Comparison of ENCODE assay signal across 11 cellular contexts in genomic region chr3:101942356-101942755, GRCh38.
DNase-seq lines count a peak whose midpoint lies in the region; ATAC-seq, FAIRE-seq and TF ChIP-seq lines count a peak whose summit lies in the region.
"Had no signal": no experiment of that assay in that cellular context is flagged by ENCODE, and none has a peak within 500 bp of the region (broad histone marks: within the 10 kb centered on the region; RNA-seq: fewer than 3 reads in every experiment).

No MANE protein-coding gene starts in this region.

- H3K36me3 Mint-ChIP-seq in natural killer cell treated with Interleukin-12 subunit alpha and Interleukin-12 subunit beta and Interleukin-15 and Interleukin-18, amount 100 ng/mL, for 72 hours, result no peaks in the 10 kb centered on the region
- H3K36me3 Mint-ChIP-seq in natural killer cell, result no peaks in the 10 kb centered on the region

- no peak for FAIRE-seq in pancreas (lab: Jason Lieb, UNC)

- H2AFZ ChIP-seq in PC-3 (ENCODE audit: low read length), result 0 out of 2 replicates have a peak overlapping the region, but pooled peaks have one; percentile 8

- no peaks in the 10 kb centered on the region for H3K27me3 ChIP-seq in PC-3 (ENCODE audit: low read length)
- no peaks in the 10 kb centered on the region for H3K27me3 ChIP-seq in upper lobe of right lung
- no peaks in the 10 kb centered on the region for H3K27me3 ChIP-seq in pancreas

- no peak for ATAC-seq in natural killer cell treated with Interleukin-12 subunit alpha and Interleukin-12 subunit beta and Interleukin-15 and Interleukin-18, amount 100 ng/mL, for 72 hours
- no peak for ATAC-seq in natural killer cell
- ATAC-seq in PC-3, result peak; percentile 10
- ATAC-seq in upper lobe of right lung, result peak; percentile 28
- ATAC-seq in pancreas, result no peak

- H3K36me3 ChIP-seq in PC-3 (ENCODE audit: low read depth, low read length) (no peaks in the 10 kb centered on the region), upper lobe of right lung (no peaks in the 10 kb centered on the region), pancreas (no peaks in the 10 kb centered on the region)

- no peaks in the 10 kb centered on the region for H3K9me3 ChIP-seq in PC-3 (ENCODE audit: low read length)
- no peaks in the 10 kb centered on the region for H3K9me3 ChIP-seq in upper lobe of right lung
- no peaks in the 10 kb centered on the region for H3K9me3 ChIP-seq in pancreas

- no peaks in the 10 kb centered on the region for H4K20me1 ChIP-seq in PC-3 (ENCODE audit: low read length)

- H3K4me3 Mint-ChIP-seq in natural killer cell treated with Interleukin-12 subunit alpha and Interleukin-12 subunit beta and Interleukin-15 and Interleukin-18, amount 100 ng/mL, for 72 hours, result peak overlapping the region; percentile 60
- no peak overlapping the region for H3K4me3 Mint-ChIP-seq in natural killer cell

- peak overlapping the region; percentile 79 for H3K27ac ChIP-seq in PC-3 (ENCODE audit: low read length)
- no peak overlapping the region for H3K27ac ChIP-seq in upper lobe of right lung
- H3K27ac ChIP-seq in pancreas, result no peak overlapping the region

- H3K4me3 ChIP-seq in PC-3 (ENCODE audit: low read length) (peak overlapping the region; percentile 1; the same call in 1 of the 2 replicates), upper lobe of right lung (no peak overlapping the region), pancreas (no peak overlapping the region)

- peaks cover 42% of the 10 kb centered on the region for H3K4me1 ChIP-seq in PC-3 (ENCODE audit: insufficient read depth, low read length)
- H3K4me1 ChIP-seq in upper lobe of right lung, result peaks cover 47% of the 10 kb centered on the region
- peaks cover 0 to 11% (median 6%) of the 10 kb centered on the region in 3 donors for H3K4me1 ChIP-seq in pancreas

- DNase-seq in natural killer cell treated with Interleukin-12 subunit alpha and Interleukin-12 subunit beta and Interleukin-15 and Interleukin-18, amount 100 ng/mL, for 72 hours (ENCODE audit: low spot score), result no peak
- DNase-seq in natural killer cell, result no peak
- DNase-seq in PC-3, result no peak
- peak; percentile 58 for DNase-seq in fibroblast of peridontal ligament (ENCODE audit: extremely low read depth)
- no peak for DNase-seq in upper lobe of right lung
- DNase-seq in RPMI8226, result no peak
- no peak for DNase-seq in pancreas
- no peak for DNase-seq in NCI-H1105 treated with DMSO at 0.1 percent for 48 hours (lab: John Stamatoyannopoulos, UW)
- DNase-seq: activated naive CD4-positive, alpha-beta T cell treated with Interleukin-2 at 50 U/mL for 16 hours; effector memory CD4-positive, alpha-beta T cell; stimulated activated CD4-positive, alpha-beta T cell treated with anti-CD3 and anti-CD28 coated beads, Interleukin-1b, Interleukin-23, amount 100 ng/mL, for 48 hours had no signal

- H3K4me2 ChIP-seq in PC-3 (ENCODE audit: low read length), result peak overlapping the region; percentile 42

- H3K4me1 Mint-ChIP-seq in natural killer cell treated with Interleukin-12 subunit alpha and Interleukin-12 subunit beta and Interleukin-15 and Interleukin-18, amount 100 ng/mL, for 72 hours (ENCODE audit: low read depth in 2 of 2), result peaks cover 7 to 12% of the 10 kb centered on the region in 2 donors
- H3K4me1 Mint-ChIP-seq in natural killer cell, result peaks cover 0 to under 1% of the 10 kb centered on the region in 2 donors

- no peaks in the 10 kb centered on the region for H3K9me2 ChIP-seq in PC-3 (replicated peaks; ENCODE audit: low read length)

- no peaks in the 10 kb centered on the region for H3K27me3 Mint-ChIP-seq in natural killer cell treated with Interleukin-12 subunit alpha and Interleukin-12 subunit beta and Interleukin-15 and Interleukin-18, amount 100 ng/mL, for 72 hours
- H3K27me3 Mint-ChIP-seq in natural killer cell (ENCODE audit: low read depth in 2 of 2), result no peaks in the 10 kb centered on the region

- H3F3A ChIP-seq in PC-3 (ENCODE audit: low read length, unreplicated experiment), result no peaks in the 10 kb centered on the region

- no peaks in the 10 kb centered on the region for H3K79me2 ChIP-seq in PC-3 (ENCODE audit: low read length)

- no peaks in the 10 kb centered on the region for H3K9me3 Mint-ChIP-seq in natural killer cell treated with Interleukin-12 subunit alpha and Interleukin-12 subunit beta and Interleukin-15 and Interleukin-18, amount 100 ng/mL, for 72 hours
- H3K9me3 Mint-ChIP-seq in natural killer cell, result no peaks in the 10 kb centered on the region

- 13 to 71% methylated on average over 2 of the region's 2 CpGs for WGBS in pancreas, 2 donors

- POLR2A ChIA-PET in PC-3 (lab: Charles Lee; ENCODE audit: unreplicated experiment), result no interaction called here

- H3K27ac Mint-ChIP-seq in natural killer cell treated with Interleukin-12 subunit alpha and Interleukin-12 subunit beta and Interleukin-15 and Interleukin-18, amount 100 ng/mL, for 72 hours, result no peak overlapping the region
- H3K27ac Mint-ChIP-seq in natural killer cell, result no peak overlapping the region

- intact Hi-C loops in natural killer cell (cut with micrococcal nuclease) (no loop called here), PC-3 (cut with micrococcal nuclease) (no loop called here), upper lobe of right lung (cut with DNase I) (no loop called here), pancreas (cut with DNase I) (no loop called here)

- CTCF ChIA-PET in PC-3 (lab: Charles Lee), result no interaction called here

- TF ChIP-seq CTCF in natural killer cell (IDR thresholded peaks at IDR 0.05), result no peak
- no peak for TF ChIP-seq CTCF in PC-3 (conservative IDR thresholded peaks at IDR 0.05; ENCODE audit: low read depth, low read length)
- no peak for TF ChIP-seq CTCF in upper lobe of right lung (IDR thresholded peaks at IDR 0.05)
- TF ChIP-seq CTCF in pancreas (IDR thresholded peaks at IDR 0.05), result no peak

- H3K9ac ChIP-seq in PC-3 (ENCODE audit: low read length), result peak overlapping the region; percentile 52

- BruUV-seq in PC-3 (replicated peaks; lab: Mats Ljungman, UMichigan), result no TSS peak

Comparison
In these comparisons a context has a peak if more than half of its experiments do, and no peak if none do; other contexts are left out.
1. ATAC-seq: peak in PC-3 (single experiment) and upper lobe of right lung (single experiment); none in natural killer cell treated with Interleukin-12 subunit alpha and Interleukin-12 subunit beta and Interleukin-15 and Interleukin-18, amount 100 ng/mL, for 72 hours (0 of 2), natural killer cell (0 of 3) and pancreas (0 of 4).